ENCODE assay signal across 21 cellular contexts in genomic region chr6:99997141-99997540, GRCh38. TPM values are rescaled to one million over a fixed set of nuclear protein-coding genes. Genes with fewer than 3 reads are reported as not detected.
"Had no signal": no experiment of that assay in that cellular context is flagged by ENCODE, and none has a peak within 500 bp of the region (broad histone marks: within the 10 kb centered on the region; RNA-seq: fewer than 3 reads in every experiment).

No MANE protein-coding gene starts in this region.

- H3K4me3 ChIP-seq: SJSA1, SK-N-MC had no signal

- DNase-seq: KBM-7, MM.1S, NCI-H1092 treated with DMSO at 0.1 percent for 48 hours, NCI-H1436, NCI-H187, NCI-H2029, NCI-H2081 treated with DMSO at 0.1 percent for 48 hours, NCI-H2171, NCI-H226, NCI-H446, NCI-H510A, NCI-H524 treated with DMSO at 0.1 percent for 48 hours, NCI-H69, NCI-H774, Right ventricle myocardium superior, RPMI8226, SIG-M5, SW 1271 had no signal

- H3K9me3 ChIP-seq: SJSA1 had no signal

- H3K36me3 ChIP-seq: SJSA1 had no signal

- H3K27ac ChIP-seq: SJSA1, SK-N-MC had no signal

RNA-seq across cellular contexts. Expression of gene MCHR2, which starts 3.1 kb away (rescaled TPM):
- total RNA-seq: HT-29, Right ventricle myocardium superior, SJSA1 had no signal
